Comparison of ENCODE assay signal across 9 cellular contexts in genomic region chr6:30508890-30509736, GRCh38. TPM values are rescaled to one million over a fixed set of nuclear protein-coding genes. Genes with fewer than 3 reads are reported as not detected.
DNase-seq lines count a peak whose midpoint lies in the region; ATAC-seq and TF ChIP-seq lines count a peak whose summit lies in the region.
"Had no signal": no experiment of that assay in that cellular context is flagged by ENCODE, and none has a peak within 500 bp of the region (broad histone marks: within the 10 kb centered on the region; RNA-seq: fewer than 3 reads in every experiment).

No MANE protein-coding gene starts in this region.

- H3K79me2 ChIP-seq in mesendoderm (ENCODE audit: control insufficient read depth, insufficient read depth, low read length): no peaks in the 10 kb centered on the region

- DNase-seq in HT1080 (ENCODE audit: low read depth) (peak; percentile 78), body of pancreas (no peak), DMS153 (lab: John Stamatoyannopoulos, UW) (no peak), mesendoderm (no peak), ovary (no peak)
- DNase-seq in natural killer cell treated with Interleukin-12 subunit alpha and Interleukin-12 subunit beta and Interleukin-15 and Interleukin-18, amount 100 ng/mL, for 72 hours (ENCODE audit: low spot score): no peak

- H3K4me2 ChIP-seq in mesendoderm (ENCODE audit: low read length): no peak overlapping the region
- H3K4me2 ChIP-seq: PC-9 had no signal

- H3K9me3 ChIP-seq in body of pancreas (no peaks in the 10 kb centered on the region), ovary (no peaks in the 10 kb centered on the region)

- 33 to 40% methylated on average over 5 of the region's 5 CpGs for WGBS in body of pancreas, 2 donors
- WGBS in mesendoderm (ENCODE audit: extremely low coverage, insufficient coverage, low lambda C conversion rate): no CpG with 5 or more reads among the region's 5 CpGs
- 39 to 45% (median 41%) methylated on average over 5 of the region's 5 CpGs for WGBS in ovary, 3 donors

- no peak overlapping the region for H2AK5ac ChIP-seq in mesendoderm (ENCODE audit: low read length)

- H3K27ac Mint-ChIP-seq in activated naive CD8-positive, alpha-beta T cell: peak overlapping the region; percentile 93
- H3K27ac Mint-ChIP-seq in natural killer cell treated with Interleukin-12 subunit alpha and Interleukin-12 subunit beta and Interleukin-15 and Interleukin-18, amount 100 ng/mL, for 72 hours: peak overlapping the region; percentile 93

- H4K8ac ChIP-seq in mesendoderm (ENCODE audit: low read depth, low read length): no peak overlapping the region

- H3K23ac ChIP-seq in mesendoderm (ENCODE audit: low read length): no peak overlapping the region

- H3K9me3 Mint-ChIP-seq in activated naive CD8-positive, alpha-beta T cell (ENCODE audit: low read depth): no peaks in the 10 kb centered on the region
- H3K9me3 Mint-ChIP-seq in natural killer cell treated with Interleukin-12 subunit alpha and Interleukin-12 subunit beta and Interleukin-15 and Interleukin-18, amount 100 ng/mL, for 72 hours: no peaks in the 10 kb centered on the region

- no peaks in the 10 kb centered on the region for H3K79me1 ChIP-seq in mesendoderm (ENCODE audit: low read length)

- ATAC-seq in GM18517 (IDR thresholded peaks at IDR 0.05; ENCODE audit: unreplicated experiment) (peak; percentile 39), body of pancreas (no peak)
- ATAC-seq in natural killer cell treated with Interleukin-12 subunit alpha and Interleukin-12 subunit beta and Interleukin-15 and Interleukin-18, amount 100 ng/mL, for 72 hours: peak; percentile 84 to 85

- no peak for TF ChIP-seq CTCF in body of pancreas (IDR thresholded peaks at IDR 0.05)
- TF ChIP-seq CTCF in ovary (IDR thresholded peaks at IDR 0.05): no peak

- TF ChIP-seq POLR2A in body of pancreas (IDR thresholded peaks at IDR 0.05): no peak
- no peak for TF ChIP-seq POLR2A in ovary (IDR thresholded peaks at IDR 0.05)

- no peaks in the 10 kb centered on the region for H3K27me3 Mint-ChIP-seq in activated naive CD8-positive, alpha-beta T cell
- no peaks in the 10 kb centered on the region for H3K27me3 Mint-ChIP-seq in natural killer cell treated with Interleukin-12 subunit alpha and Interleukin-12 subunit beta and Interleukin-15 and Interleukin-18, amount 100 ng/mL, for 72 hours

- H2BK5ac ChIP-seq in mesendoderm (ENCODE audit: low read length): no peak overlapping the region

- H3K4me3 ChIP-seq in body of pancreas (no peak overlapping the region), mesendoderm (ENCODE audit: low read length) (no peak overlapping the region), ovary (no peak overlapping the region)
- H3K4me3 ChIP-seq: PC-9 had no signal

- H3K27me3 ChIP-seq in body of pancreas (no peaks in the 10 kb centered on the region), mesendoderm (ENCODE audit: insufficient read depth, low read length, poor library complexity) (no peaks in the 10 kb centered on the region), ovary (no peaks in the 10 kb centered on the region)

- no peaks in the 10 kb centered on the region for H3K4me1 ChIP-seq in body of pancreas
- H3K4me1 ChIP-seq in mesendoderm (ENCODE audit: control insufficient read depth, low read depth, low read length): no peaks in the 10 kb centered on the region
- no peaks in the 10 kb centered on the region for H3K4me1 ChIP-seq in ovary (ENCODE audit: insufficient read depth)

- intact Hi-C loops in body of pancreas (cut with DNase I) (no loop called here), ovary (cut with DNase I) (no loop called here)

- no peak overlapping the region for H3K4ac ChIP-seq in mesendoderm (ENCODE audit: low read depth, low read length)

- no peak overlapping the region for H4K5ac ChIP-seq in mesendoderm (ENCODE audit: low read length)

- no peak overlapping the region for H2BK15ac ChIP-seq in mesendoderm (replicated peaks; ENCODE audit: low read depth)

- H3K4me1 Mint-ChIP-seq in activated naive CD8-positive, alpha-beta T cell (ENCODE audit: low read depth): peaks cover 70% of the 10 kb centered on the region
- peaks cover 45 to 49% of the 10 kb centered on the region in 2 donors for H3K4me1 Mint-ChIP-seq in natural killer cell treated with Interleukin-12 subunit alpha and Interleukin-12 subunit beta and Interleukin-15 and Interleukin-18, amount 100 ng/mL, for 72 hours (ENCODE audit: low read depth in 2 of 2)

- H3K4me3 Mint-ChIP-seq in activated naive CD8-positive, alpha-beta T cell: peak overlapping the region; percentile 74
- peak overlapping the region; percentile 73 for H3K4me3 Mint-ChIP-seq in natural killer cell treated with Interleukin-12 subunit alpha and Interleukin-12 subunit beta and Interleukin-15 and Interleukin-18, amount 100 ng/mL, for 72 hours

- H3K56ac ChIP-seq in mesendoderm (ENCODE audit: low read length): no peak overlapping the region

- H3K36me3 ChIP-seq in body of pancreas (replicated peaks in 1 of 2; ENCODE audit: insufficient read depth in 1 of 2, low read depth in 2 of 2) (no peaks in the 10 kb centered on the region), mesendoderm (ENCODE audit: control insufficient read depth, insufficient read depth, low read length) (no peaks in the 10 kb centered on the region), ovary (no peaks in the 10 kb centered on the region)

- H3K27ac ChIP-seq in body of pancreas (peak overlapping the region in 1 of 4 donors; percentile 52), mesendoderm (ENCODE audit: low read depth, low read length) (no peak overlapping the region), ovary (no peak overlapping the region)
- H3K27ac ChIP-seq: PC-9 had no signal

- no peak overlapping the region for H2BK120ac ChIP-seq in mesendoderm (ENCODE audit: low read depth, low read length)

- H3K18ac ChIP-seq in mesendoderm (ENCODE audit: low read length): no peak overlapping the region

- no peak for TF ChIP-seq EP300 in ovary (IDR thresholded peaks at IDR 0.05)

- no peaks in the 10 kb centered on the region for H3K36me3 Mint-ChIP-seq in activated naive CD8-positive, alpha-beta T cell
- no peaks in the 10 kb centered on the region for H3K36me3 Mint-ChIP-seq in natural killer cell treated with Interleukin-12 subunit alpha and Interleukin-12 subunit beta and Interleukin-15 and Interleukin-18, amount 100 ng/mL, for 72 hours

- no peak overlapping the region for H3K9ac ChIP-seq in mesendoderm (ENCODE audit: low read length)

RNA-seq across cellular contexts. Expression of gene HLA-E, which starts 19.8 kb away (rescaled TPM):
- total RNA-seq in HT1080 (2014; rRNA removed; shearing (Covaris generic)): 51.5 and 51.9 TPM in 2 replicates
- polyA plus RNA-seq in HT1080 (2015; cell fraction: cytosol; rRNA removed): 47.0 and 48.4 TPM in 2 replicates
- polyA plus RNA-seq in HT1080 (2015; cell fraction: nucleus; rRNA removed): 68.8 and 79.0 TPM in 2 replicates
- total RNA-seq in natural killer cell treated with Interleukin-12 subunit alpha and Interleukin-12 subunit beta and Interleukin-15 and Interleukin-18, amount 100 ng/mL, for 72 hours: 100 to 1,000 TPM; 355 to 567 TPM
- total RNA-seq in body of pancreas (100 to 1,000 TPM; 133 to 216 TPM), ovary (100 to 1,000 TPM; 181 to 322 (median 238) TPM)
- 13.9 TPM for polyA plus RNA-seq in mesendoderm (2013, experiment 1 of 2)
- 13.3 TPM for polyA plus RNA-seq in mesendoderm (2013, experiment 2 of 2)
- polyA plus RNA-seq in ovary: 100 to 1,000 TPM; 332 to 614 TPM

RNA-seq across cellular contexts. Expression of gene GNL1, which starts 47.2 kb away (rescaled TPM):
- 67.5 and 78.6 TPM in 2 replicates for total RNA-seq in HT1080 (2014; rRNA removed; shearing (Covaris generic))
- polyA plus RNA-seq in HT1080 (2015; cell fraction: cytosol; rRNA removed): 26.2 and 28.0 TPM in 2 replicates
- polyA plus RNA-seq in HT1080 (2015; cell fraction: nucleus; rRNA removed): 35.0 and 43.5 TPM in 2 replicates
- 10 to 100 TPM; 59.8 to 70.5 TPM for total RNA-seq in natural killer cell treated with Interleukin-12 subunit alpha and Interleukin-12 subunit beta and Interleukin-15 and Interleukin-18, amount 100 ng/mL, for 72 hours
- total RNA-seq in body of pancreas (10 to 100 TPM; 18.7 to 24.7 TPM), ovary (100 to 1,000 TPM in 4 of 7 donors, 10 to 100 TPM in 3; 42.4 to 128 (median 103) TPM)
- polyA plus RNA-seq in mesendoderm (2013, experiment 1 of 2): 32.3 TPM
- polyA plus RNA-seq in mesendoderm (2013, experiment 2 of 2): 30.9 TPM
- 10 to 100 TPM; 77.8 to 80.4 TPM for polyA plus RNA-seq in ovary

RNA-seq across cellular contexts. Expression of gene PRR3, which starts 48.0 kb away (rescaled TPM):
- 12.7 and 21.4 TPM in 2 replicates for total RNA-seq in HT1080 (2014; rRNA removed; shearing (Covaris generic))
- 29.1 and 30.6 TPM in 2 replicates for polyA plus RNA-seq in HT1080 (2015; cell fraction: cytosol; rRNA removed)
- polyA plus RNA-seq in HT1080 (2015; cell fraction: nucleus; rRNA removed): 27.3 and 31.7 TPM in 2 replicates
- 10 to 100 TPM; 13.0 to 23.8 TPM for total RNA-seq in natural killer cell treated with Interleukin-12 subunit alpha and Interleukin-12 subunit beta and Interleukin-15 and Interleukin-18, amount 100 ng/mL, for 72 hours
- total RNA-seq in body of pancreas (10 to 100 TPM in 1 of 2 donors, 1 to 10 TPM in 1; 6.9 to 10.4 TPM), ovary (10 to 100 TPM in 6 of 7 donors, 1 to 10 TPM in 1; 8.6 to 35.0 (median 20.9) TPM)
- polyA plus RNA-seq in mesendoderm (2013, experiment 1 of 2): 13.3 TPM
- polyA plus RNA-seq in mesendoderm (2013, experiment 2 of 2): 12.5 TPM
- polyA plus RNA-seq in ovary: 10 to 100 TPM; 19.0 to 29.6 TPM
